ENCODE assay signal across 8 cellular contexts in genomic region chr2:175003875-175004729, GRCh38. TPM values are rescaled to one million over a fixed set of nuclear protein-coding genes. Genes with fewer than 3 reads are reported as not detected.
DNase-seq lines count a peak whose midpoint lies in the region; ATAC-seq, FAIRE-seq and TF ChIP-seq lines count a peak whose summit lies in the region.

No MANE protein-coding gene starts in this region.

- H3K27ac ChIP-seq in GM12878 (ENCODE audit: control insufficient read depth, insufficient read depth) (no peak overlapping the region), right lobe of liver (peak overlapping the region in 1 of 3 donors; percentile 19), urinary bladder (ENCODE audit: low read depth) (peak overlapping the region; percentile 5)

- TF ChIP-seq EP300 in GM12878 (IDR thresholded peaks at IDR 0.05; ENCODE audit: borderline replicate concordance in 1 of 2, control insufficient read depth in 1 of 2, low read depth in 2 of 2, low read length in 2 of 2), result no peak

- H2AFZ ChIP-seq in GM12878 (ENCODE audit: control insufficient read depth, low read depth, low read length), result no peak overlapping the region

- in situ Hi-C loops in GM12878 (cut with MboI), result no loop called here

- peaks cover 3% of the 10 kb centered on the region for H3K4me1 Mint-ChIP-seq in activated CD4-positive, alpha-beta T cell treated with anti-CD3 and anti-CD28 coated beads, Interleukin-2, amount 10 ng/mL, durations not matched to agents 24 days and 14 days

- no TSS peak for BruUV-seq in GM12878 (replicated peaks; lab: Mats Ljungman, UMichigan)

- POLR2A ChIA-PET in GM12878 (lab: Charles Lee), result no interaction called here

- intact Hi-C loops in activated CD4-positive, alpha-beta T cell treated with anti-CD3 and anti-CD28 coated beads, Interleukin-2, amount 10 ng/mL, durations not matched to agents 24 days and 14 days (cut with micrococcal nuclease), result loop anchor here (10.0 kb wide), 1 partner anchor 429 kb away; no protein-coding TSS in a partner anchor
- intact Hi-C loops in GM12878 (cut with micrococcal nuclease; ENCODE audit: unreplicated experiment) (no loop called here), right lobe of liver (cut with DNase I) (no loop called here)

- no peaks in the 10 kb centered on the region for H4K20me1 ChIP-seq in GM12878 (ENCODE audit: control insufficient read depth, insufficient read depth)

- peaks cover 2% of the 10 kb centered on the region; the same call in 1 of the 2 replicates for H3K4me1 ChIP-seq in GM12878 (ENCODE audit: control insufficient read depth, insufficient read depth, low read length)
- H3K4me1 ChIP-seq in right lobe of liver, result peaks cover 0 to 5% (median 0%) of the 10 kb centered on the region in 4 donors
- H3K4me1 ChIP-seq in urinary bladder (ENCODE audit: insufficient read depth), result no peaks in the 10 kb centered on the region

- H3K9me3 ChIP-seq in MG63 (no peaks in the 10 kb centered on the region), GM12878 (replicated peaks; ENCODE audit: control insufficient read depth, insufficient read depth, low read length) (no peaks in the 10 kb centered on the region), right lobe of liver (no peaks in the 10 kb centered on the region)

- TF ChIP-seq POLR2A in GM12878 (IDR thresholded peaks at IDR 0.05; ENCODE audit: low read depth, low read length) (no peak), right lobe of liver (IDR thresholded peaks at IDR 0.05) (no peak)

- H3K27me3 ChIP-seq in MG63, result peaks cover 28% of the 10 kb centered on the region
- peaks cover 2 to 33% of the 10 kb centered on the region in 2 experiments for H3K27me3 ChIP-seq in GM12878 (replicated peaks in 1 of 2; ENCODE audit: control insufficient read depth in 2 of 2, insufficient read depth in 2 of 2, low read length in 1 of 2)
- H3K27me3 ChIP-seq in right lobe of liver, result peaks cover 0 to 6% of the 10 kb centered on the region in 2 donors

- H3K27me3 Mint-ChIP-seq in activated CD4-positive, alpha-beta T cell treated with anti-CD3 and anti-CD28 coated beads, Interleukin-2, amount 10 ng/mL, durations not matched to agents 24 days and 14 days, result peaks cover 61% of the 10 kb centered on the region

- H3K9me3 Mint-ChIP-seq in activated CD4-positive, alpha-beta T cell treated with anti-CD3 and anti-CD28 coated beads, Interleukin-2, amount 10 ng/mL, durations not matched to agents 24 days and 14 days, result no peaks in the 10 kb centered on the region

- CTCF ChIA-PET in GM12878 (lab: Yijun Ruan, JAX), result no interaction called here

- DNase-seq in activated CD4-positive, alpha-beta T cell treated with anti-CD3 and anti-CD28 coated beads, Interleukin-2, amount 10 ng/mL, durations not matched to agents 24 days and 14 days, result no peak
- DNase-seq in activated CD4-positive, alpha-beta T cell treated with anti-CD3 and anti-CD28 coated beads, Interleukin-2, amount 50 U/mL, for 1 hour, result no peak
- DNase-seq in MG63 (peak; percentile 7), GM12878 (ENCODE audit: low read depth, low spot score) (no peak), right lobe of liver (no peak), NOMO-1 (lab: John Stamatoyannopoulos, UW; ENCODE audit: unreplicated experiment in 2 of 2) (no peak)

- TF ChIP-seq CTCF in GM12878 (IDR thresholded peaks at IDR 0.05 in 2 of 3, conservative IDR thresholded peaks at IDR 0.05 in 1 of 3; ENCODE audit: control insufficient read depth in 2 of 3, extremely low read depth in 1 of 3, insufficient read depth in 1 of 3, low read depth in 3 of 3, low read length in 3 of 3), result no peak
- TF ChIP-seq CTCF in right lobe of liver (IDR thresholded peaks at IDR 0.05), result no peak

- H3K36me3 ChIP-seq in MG63 (no peaks in the 10 kb centered on the region), GM12878 (ENCODE audit: control insufficient read depth in 2 of 2, insufficient read depth in 2 of 2, low read length in 1 of 2) (no peaks in the 10 kb centered on the region), right lobe of liver (no peaks in the 10 kb centered on the region), urinary bladder (ENCODE audit: insufficient read depth) (no peaks in the 10 kb centered on the region)

- 17% methylated on average over 15 of the region's 16 CpGs for WGBS in GM12878 (ENCODE audit: insufficient coverage, insufficient replicate concordance, low lambda C conversion rate, missing lambda C conversion rate)
- WGBS in right lobe of liver (ENCODE audit: insufficient coverage, low coverage, low lambda C conversion rate, missing lambda C conversion rate), result 33% methylated on average over 14 of the region's 16 CpGs
- WGBS in urinary bladder, result 27% methylated on average over 16 of the region's 16 CpGs

- ATAC-seq in GM12878, result no peak
- peak in 3 of 4 donors; percentile 17 to 25 (median 21) for ATAC-seq in right lobe of liver
- ATAC-seq in HG02678 (IDR thresholded peaks at IDR 0.05; ENCODE audit: unreplicated experiment), result no peak

- peak; percentile 27 for FAIRE-seq in GM12878 (lab: Jason Lieb, UNC)

- H3K4me3 ChIP-seq in MG63 (no peak overlapping the region), GM12878 (no peak overlapping the region), right lobe of liver (peak overlapping the region in 2 of 3 donors; percentile 64 to 68), urinary bladder (ENCODE audit: low read depth, low read length) (peak overlapping the region; percentile 88)

- H3K36me3 Mint-ChIP-seq in activated CD4-positive, alpha-beta T cell treated with anti-CD3 and anti-CD28 coated beads, Interleukin-2, amount 10 ng/mL, durations not matched to agents 24 days and 14 days (ENCODE audit: low read depth), result no peaks in the 10 kb centered on the region

- H3K79me2 ChIP-seq in GM12878 (ENCODE audit: control insufficient read depth, insufficient read depth, low read length), result no peaks in the 10 kb centered on the region

- peak overlapping the region; percentile 84 for H3K4me3 Mint-ChIP-seq in activated CD4-positive, alpha-beta T cell treated with anti-CD3 and anti-CD28 coated beads, Interleukin-2, amount 10 ng/mL, durations not matched to agents 24 days and 14 days

- no peak overlapping the region for H3K27ac Mint-ChIP-seq in activated CD4-positive, alpha-beta T cell treated with anti-CD3 and anti-CD28 coated beads, Interleukin-2, amount 10 ng/mL, durations not matched to agents 24 days and 14 days

- SMC1A ChIA-PET in GM12878 (lab: Charles Lee; ENCODE audit: uncharacterized antibody, unreplicated experiment), result no interaction called here

- TF ChIP-seq RAD21 in GM12878 (IDR thresholded peaks at IDR 0.05; ENCODE audit: insufficient read depth, low read depth, low read length), result no peak

- H3K9ac ChIP-seq in GM12878 (ENCODE audit: control insufficient read depth, insufficient read depth, low read length), result no peak overlapping the region

- RAD21 ChIA-PET in GM12878 (lab: Charles Lee; ENCODE audit: unreplicated experiment), result no interaction called here

- H3K4me2 ChIP-seq in GM12878 (ENCODE audit: control insufficient read depth, insufficient read depth), result no peak overlapping the region

TF ChIP-seq in GM12878, 131 proteins besides CTCF, POLR2A, EP300 and RAD21 (continues in another document):
- 0 out of 2 replicates have a peak, but pooled peaks have one; percentile 87 for TF ChIP-seq EZH2 (IDR thresholded peaks at IDR 0.05; ENCODE audit: borderline replicate concordance, control insufficient read depth, low read depth, low read length)
- no peak for TF ChIP-seq NBN (IDR thresholded peaks at IDR 0.05)
- no peak for TF ChIP-seq TARDBP (IDR thresholded peaks at IDR 0.05; ENCODE audit: borderline replicate concordance)
- no peak for TF ChIP-seq SMAD5 (IDR thresholded peaks at IDR 0.05; ENCODE audit: low read depth)
- TF ChIP-seq BMI1 (IDR thresholded peaks at IDR 0.05; ENCODE audit: borderline replicate concordance), result peak; percentile 49

RNA-seq across cellular contexts. Expression of gene CHN1, which starts 1.1 kb away (rescaled TPM):
- total RNA-seq in activated CD4-positive, alpha-beta T cell treated with anti-CD3 and anti-CD28 coated beads, Interleukin-2, amount 10 ng/mL, durations not matched to agents 24 days and 14 days, result 3.1 and 5.1 TPM in 2 replicates
- total RNA-seq in MG63 (2014; rRNA removed; shearing (Covaris generic); ENCODE audit: low replicate concordance), result 6.4 and 8.1 TPM in 2 replicates
- 1.2 and 2.6 TPM in 2 replicates for total RNA-seq in GM12878 (2013; cell fraction: nucleolus; rRNA removed)
- total RNA-seq in GM12878 (2014; rRNA removed) (0.65 TPM in 1 of 2 replicates, not detected in the other), GM12878 (2014; rRNA removed; fragmentation: Illumina TruSeq; extraction: Trizol) (0.36 and 0.69 TPM in 2 replicates), GM12878 (2021) (0.24 and 0.92 TPM in 2 replicates), right lobe of liver (1 to 10 TPM; 1.0 to 2.8 (median 1.4) TPM), urinary bladder (31.1 TPM)
- 0.38 TPM for polyA plus RNA-seq in GM12878 (2011; ENCODE audit: low read depth)
- polyA plus RNA-seq in GM12878 (2011; rRNA removed) (0.76 and 0.86 TPM in 2 replicates), GM12878 (2014; fragmentation: Illumina TruSeq; extraction: Trizol) (0.41 and 0.60 TPM in 2 replicates), GM12878 (2014; fragmentation: Nextera tagmentation; extraction: Ambion mirVana) (under 1 TPM; 0.27 to 0.53 TPM), GM12878 (2014; rRNA removed) (0.18 and 0.24 TPM in 2 replicates), GM12878 (2016; fragmentation: Nextera tagmentation; extraction: Ambion mirVana) (under 1 TPM; 0.58 to 0.92 TPM), urinary bladder (13.2 TPM)
- polyA plus RNA-seq in GM12878 (2011; cell fraction: cytosol; rRNA removed), result 0.38 and 0.40 TPM in 2 replicates
- 0.76 and 1.1 TPM in 2 replicates for polyA plus RNA-seq in GM12878 (2011; cell fraction: nucleus; rRNA removed)
- 0.22 and 0.43 TPM in 2 replicates for polyA plus RNA-seq in GM12878 (2012)
- 0.82 and 1.8 TPM in 2 replicates for polyA minus RNA-seq in GM12878 (2011; rRNA and poly(A)+ RNA removed)
- polyA minus RNA-seq in GM12878 (2011; cell fraction: cytosol; rRNA and poly(A)+ RNA removed), result 1.1 and 2.9 TPM in 2 replicates
- 1.2 and 3.8 TPM in 2 replicates for polyA minus RNA-seq in GM12878 (2011; cell fraction: nucleus; rRNA and poly(A)+ RNA removed)

Comparison
In these comparisons a context has a peak if more than half of its experiments do, and no peak if none do; other contexts are left out.
1. H3K4me3 ChIP-seq: peak in right lobe of liver (2 of 3) and urinary bladder (single experiment); none in MG63 (single experiment) and GM12878 (single experiment).
2. ATAC-seq: peak in right lobe of liver (3 of 4); none in GM12878 (single experiment) and HG02678 (single experiment).